In genomic region chr20:33154252-33154651, GRCh38 we compare ENCODE assay signal across 10 cellular contexts. TPM values are rescaled to one million over a fixed set of nuclear protein-coding genes. Genes with fewer than 3 reads are reported as not detected.
"Had no signal": no experiment of that assay in that cellular context is flagged by ENCODE, and none has a peak within 500 bp of the region (broad histone marks: within the 10 kb centered on the region; RNA-seq: fewer than 3 reads in every experiment).

No MANE protein-coding gene starts in this region.

- DNase-seq: HFFc6, KBM-7 had no signal

- H3K4me2 ChIP-seq: GM23338 had no signal

- H3K36me3 Mint-ChIP-seq: IgD-negative memory B cell had no signal

- H3K4me1 Mint-ChIP-seq: GM23338, IgD-negative memory B cell had no signal

- H3K9me3 ChIP-seq: HAP-1 had no signal

- H2AFZ ChIP-seq: GM23338 had no signal

- H3K4me1 ChIP-seq: HAP-1 had no signal

- H3K27ac ChIP-seq: HL-60 had no signal

- H3K27ac Mint-ChIP-seq: GM23338, HFFc6, IgD-negative memory B cell had no signal

- H3K9me3 Mint-ChIP-seq: GM23338, HFFc6 had no signal

- ATAC-seq: GM23338, HCT116, HepG2 had no signal

- H3K4me3 Mint-ChIP-seq: GM23338, HFFc6, IgD-negative memory B cell had no signal

RNA-seq across cellular contexts. Expression of gene BPIFA2, which starts 13.7 kb away (rescaled TPM):
- total RNA-seq: GM23338, H1, HepG2, HFFc6, HT1080 had no signal
